In genomic region chr3:45896956-45897355, GRCh38 we compare ENCODE assay signal across 19 cellular contexts. TPM values are rescaled to one million over a fixed set of nuclear protein-coding genes. Genes with fewer than 3 reads are reported as not detected.
A peak's percentile ranks its signal among the peaks of the same experiment; 100 is the strongest.
DNase-seq lines count a peak whose midpoint lies in the region; ATAC-seq, FAIRE-seq and TF ChIP-seq lines count a peak whose summit lies in the region.
"Had no signal": no experiment of that assay in that cellular context is flagged by ENCODE, and none has a peak within 500 bp of the region (broad histone marks: within the 10 kb centered on the region; RNA-seq: fewer than 3 reads in every experiment).

No MANE protein-coding gene starts in this region.

- no peaks in the 10 kb centered on the region for H3K27me3 ChIP-seq in CD8-positive, alpha-beta T cell (ENCODE audit: insufficient read depth, low read length)
- H3K27me3 ChIP-seq: ascending aorta, right atrium auricular region, uterus had no signal

- H3K9me3 Mint-ChIP-seq in CD8-positive, alpha-beta T cell = no peaks in the 10 kb centered on the region
- H3K9me3 Mint-ChIP-seq: activated T-helper 17 cell treated with anti-CD3 and anti-CD28 coated beads, Interleukin-2, amount 50 U/mL, for 72 hours; nephron; stimulated activated effector memory CD8-positive, alpha-beta T cell treated with anti-CD3 and anti-CD28 coated beads, Interleukin-12 subunit alpha, Interleukin-12 subunit beta, amount 100 ng/mL, for 72 hours had no signal

- intact Hi-C loops in CD8-positive, alpha-beta T cell (cut with DNase I, micrococcal nuclease) = no loop called here

- peaks cover 28% of the 10 kb centered on the region for H3K4me1 Mint-ChIP-seq in CD8-positive, alpha-beta T cell (ENCODE audit: low read depth)
- H3K4me1 Mint-ChIP-seq: activated T-helper 17 cell treated with anti-CD3 and anti-CD28 coated beads, Interleukin-2, amount 50 U/mL, for 72 hours; nephron had no signal

- in situ Hi-C loops in astrocyte of the spinal cord (cut with HindIII; ENCODE audit: low sequenced_read_pairs) = no loop called here

- FAIRE-seq in HTR-8/SVneo (lab: Jason Lieb, UNC) = no peak
- no peak for FAIRE-seq in urothelium cell line (lab: Jason Lieb, UNC)

- H3K27me3 Mint-ChIP-seq in CD8-positive, alpha-beta T cell (ENCODE audit: low read depth) = peaks cover 7% of the 10 kb centered on the region

- ATAC-seq in CD8-positive, alpha-beta T cell = no peak
- ATAC-seq: activated T-helper 17 cell treated with anti-CD3 and anti-CD28 coated beads, Interleukin-2, amount 50 U/mL, for 72 hours; stimulated activated effector memory CD8-positive, alpha-beta T cell treated with anti-CD3 and anti-CD28 coated beads, Interleukin-12 subunit alpha, Interleukin-12 subunit beta, amount 100 ng/mL, for 72 hours had no signal

- peak; percentile 29 for DNase-seq in HTR-8/SVneo (ENCODE audit: insufficient read length, low spot score)
- DNase-seq in astrocyte of the spinal cord (ENCODE audit: low read depth, low spot score) = peak; percentile 39
- DNase-seq in glomerular visceral epithelial cell (ENCODE audit: extremely low spot score) = peak; percentile 27
- DNase-seq in urothelium cell line (ENCODE audit: low spot score) = peak; percentile 32
- DNase-seq in CD8-positive, alpha-beta T cell = no peak
- no peak for DNase-seq in NCI-H2081 (lab: John Stamatoyannopoulos, UW)
- DNase-seq in OCI-M1 (lab: John Stamatoyannopoulos, UW) = no peak
- DNase-seq: activated CD4-positive, alpha-beta memory T cell treated with anti-CD3 and anti-CD28 coated beads, Interleukin-2, amount 10 ng/mL, durations not matched to agents 7 days and 5 days; effector CD8-positive, alpha-beta T cell; NCI-H1930; Right ventricle myocardium superior; stimulated activated CD4-positive, alpha-beta T cell treated with anti-CD3 and anti-CD28 coated beads, Interleukin-4, amount 100 ng/mL, for 24 hours; uterus had no signal

- POLR2A ChIA-PET in CD8-positive, alpha-beta T cell (lab: Charles Lee) = no interaction called here

- H3K36me3 Mint-ChIP-seq in CD8-positive, alpha-beta T cell = peaks cover 3% of the 10 kb centered on the region
- H3K36me3 Mint-ChIP-seq: stimulated activated effector memory CD8-positive, alpha-beta T cell treated with anti-CD3 and anti-CD28 coated beads, Interleukin-12 subunit alpha, Interleukin-12 subunit beta, amount 100 ng/mL, for 72 hours had no signal

- no peak overlapping the region for H3K4me3 Mint-ChIP-seq in CD8-positive, alpha-beta T cell
- H3K4me3 Mint-ChIP-seq: activated CD4-positive, alpha-beta memory T cell treated with anti-CD3 and anti-CD28 coated beads, Interleukin-2, amount 10 ng/mL, durations not matched to agents 7 days and 5 days; activated T-helper 17 cell treated with anti-CD3 and anti-CD28 coated beads, Interleukin-2, amount 50 U/mL, for 72 hours; nephron had no signal

- H3K27ac Mint-ChIP-seq in CD8-positive, alpha-beta T cell = no peak overlapping the region
- H3K27ac Mint-ChIP-seq: activated CD4-positive, alpha-beta memory T cell treated with anti-CD3 and anti-CD28 coated beads, Interleukin-2, amount 10 ng/mL, durations not matched to agents 7 days and 5 days; activated T-helper 17 cell treated with anti-CD3 and anti-CD28 coated beads, Interleukin-2, amount 50 U/mL, for 72 hours; nephron; stimulated activated effector memory CD8-positive, alpha-beta T cell treated with anti-CD3 and anti-CD28 coated beads, Interleukin-12 subunit alpha, Interleukin-12 subunit beta, amount 100 ng/mL, for 72 hours had no signal

- no peaks in the 10 kb centered on the region for H3K9me3 ChIP-seq in CD8-positive, alpha-beta T cell (ENCODE audit: low read length)
- H3K9me3 ChIP-seq: ascending aorta, HAP-1, right atrium auricular region, uterus had no signal

- no peaks in the 10 kb centered on the region for H3K36me3 ChIP-seq in CD8-positive, alpha-beta T cell (ENCODE audit: insufficient read depth, low read length)
- H3K36me3 ChIP-seq: ascending aorta, HAP-1, right atrium auricular region, uterus had no signal

- no peak overlapping the region for H3K27ac ChIP-seq in CD8-positive, alpha-beta T cell (ENCODE audit: low read depth, low read length)
- H3K27ac ChIP-seq: ascending aorta, right atrium auricular region, uterus had no signal

- H3K4me3 ChIP-seq in astrocyte of the spinal cord (ENCODE audit: low read depth, low read length) = no peak overlapping the region
- no peak overlapping the region for H3K4me3 ChIP-seq in CD8-positive, alpha-beta T cell (ENCODE audit: low read depth, low read length)
- H3K4me3 ChIP-seq: ascending aorta, HAP-1, right atrium auricular region, uterus had no signal

- CTCF ChIA-PET in CD8-positive, alpha-beta T cell (lab: Charles Lee) = no interaction called here

- no peak for TF ChIP-seq CTCF in astrocyte of the spinal cord (IDR thresholded peaks at IDR 0.05; ENCODE audit: low read depth, low read length)
- TF ChIP-seq CTCF in CD8-positive, alpha-beta T cell (IDR thresholded peaks at IDR 0.05) = no peak

- peaks cover 13% of the 10 kb centered on the region for H3K4me1 ChIP-seq in CD8-positive, alpha-beta T cell (ENCODE audit: insufficient read depth, low read length)
- H3K4me1 ChIP-seq: ascending aorta, HAP-1, right atrium auricular region, uterus had no signal

RNA-seq across cellular contexts. Expression of gene CCR9, which starts 10.6 kb away (rescaled TPM):
- 10 to 100 TPM; 23.4 to 25.0 TPM for total RNA-seq in CD8-positive, alpha-beta T cell
- total RNA-seq: ascending aorta, right atrium auricular region, Right ventricle myocardium superior had no signal

RNA-seq across cellular contexts. Expression of gene CXCR6, which starts 46.3 kb away (rescaled TPM):
- 10 to 100 TPM in 1 of 2 experiments, 1 to 10 TPM in 1; 9.2 to 11.0 TPM for total RNA-seq in CD8-positive, alpha-beta T cell

RNA-seq across cellular contexts. Expression of gene LZTFL1, which starts 55.0 kb away (rescaled TPM):
- 10 to 100 TPM in 1 of 2 experiments, 1 to 10 TPM in 1; 10.0 TPM for total RNA-seq in CD8-positive, alpha-beta T cell

Comparison
In these comparisons a context has a peak if more than half of its experiments do, and no peak if none do; other contexts are left out.
1. DNase-seq: peak in HTR-8/SVneo (single experiment), astrocyte of the spinal cord (single experiment), glomerular visceral epithelial cell (single experiment) and urothelium cell line (single experiment); none in CD8-positive, alpha-beta T cell (0 of 7), NCI-H2081 (0 of 2) and OCI-M1 (single experiment).